In genomic region chrX:53831662-53832635, GRCh38 we compare ENCODE assay signal across 8 cellular contexts.
DNase-seq lines count a peak whose midpoint lies in the region; ATAC-seq and TF ChIP-seq lines count a peak whose summit lies in the region.

No MANE protein-coding gene starts in this region.

- no peaks in the 10 kb centered on the region for H4K20me1 ChIP-seq in KMS-11 (ENCODE audit: insufficient read depth)

- no peaks in the 10 kb centered on the region for H3K9me3 ChIP-seq in testis
- no peaks in the 10 kb centered on the region for H3K9me3 ChIP-seq in right atrium auricular region

- no peaks in the 10 kb centered on the region for H3K36me3 ChIP-seq in KMS-11 (ENCODE audit: insufficient read depth)
- no peaks in the 10 kb centered on the region for H3K36me3 ChIP-seq in testis (ENCODE audit: low read depth, missing control alignments)
- H3K36me3 ChIP-seq in right atrium auricular region, result no peaks in the 10 kb centered on the region

- H3K27ac ChIP-seq in KMS-11 (no peak overlapping the region), testis (no peak overlapping the region), right atrium auricular region (no peak overlapping the region)

- peaks cover 8% of the 10 kb centered on the region for H3K9me3 Mint-ChIP-seq in T-helper 1 cell treated with Interleukin-12 subunit alpha and Interleukin-12 subunit beta and Interleukin-4 antibody, amounts not matched to agents 30 μg/mL and 1 μg/mL, for 36 hours
- no peaks in the 10 kb centered on the region for H3K9me3 Mint-ChIP-seq in memory B cell

- no peak overlapping the region for H3K9ac ChIP-seq in KMS-11

- no peak for TF ChIP-seq POLR2A in testis (IDR thresholded peaks at IDR 0.05)

- DNase-seq in COLO668 (lab: John Stamatoyannopoulos, UW; ENCODE audit: unreplicated experiment) (peak; percentile 5), T47D (ENCODE audit: low read depth in 1 of 2, low spot score in 1 of 2) (peak; percentile 38 to 82), memory B cell (ENCODE audit: low spot score in 2 of 2) (peak; percentile 24 to 28), testis (peak; percentile 42), right atrium auricular region (ENCODE audit: low spot score) (no peak)

- 44 to 56% methylated on average over 7 to 8 of the region's 8 CpGs for WGBS in testis, 2 donors

- H3K4me2 ChIP-seq in KMS-11, result no peak overlapping the region

- no peaks in the 10 kb centered on the region for H3K79me2 ChIP-seq in KMS-11 (ENCODE audit: insufficient read depth, low read depth)

- H3K27me3 ChIP-seq in KMS-11 (ENCODE audit: insufficient read depth, low read depth) (no peaks in the 10 kb centered on the region), testis (no peaks in the 10 kb centered on the region), right atrium auricular region (no peaks in the 10 kb centered on the region)

- H3K4me3 ChIP-seq in KMS-11 (IDR thresholded peaks at IDR 0.05; ENCODE audit: insufficient read depth, low read depth, low read length) (no peak overlapping the region), testis (no peak overlapping the region), right atrium auricular region (no peak overlapping the region)

- in situ Hi-C loops in T47D (cut with HindIII; ENCODE audit: low pct_unique_long_range_greater_than_20kb, low sequenced_read_pairs), result no loop called here

- no peaks in the 10 kb centered on the region for H3K27me3 Mint-ChIP-seq in T-helper 1 cell treated with Interleukin-12 subunit alpha and Interleukin-12 subunit beta and Interleukin-4 antibody, amounts not matched to agents 30 μg/mL and 1 μg/mL, for 36 hours (ENCODE audit: low read depth)
- no peaks in the 10 kb centered on the region for H3K27me3 Mint-ChIP-seq in memory B cell

- TF ChIP-seq CTCF in KMS-11 (conservative IDR thresholded peaks at IDR 0.05; ENCODE audit: low read depth, low read length), result peak; percentile 67
- TF ChIP-seq CTCF in testis (IDR thresholded peaks at IDR 0.05), result peak in 1 of 3 experiments; percentile 22
- TF ChIP-seq CTCF in right atrium auricular region (IDR thresholded peaks at IDR 0.05), result no peak

- intact Hi-C loops in testis (cut with DNase I; ENCODE audit: low total_unique reads), result no loop called here

- peaks cover 8% of the 10 kb centered on the region for H3K4me1 Mint-ChIP-seq in T-helper 1 cell treated with Interleukin-12 subunit alpha and Interleukin-12 subunit beta and Interleukin-4 antibody, amounts not matched to agents 30 μg/mL and 1 μg/mL, for 36 hours (ENCODE audit: low read depth)
- peaks cover 3% of the 10 kb centered on the region for H3K4me1 Mint-ChIP-seq in memory B cell

- H2AFZ ChIP-seq in KMS-11 (ENCODE audit: low read depth), result no peak overlapping the region

- peak; percentile 65 for ATAC-seq in GM18909 (IDR thresholded peaks at IDR 0.05; ENCODE audit: poor library complexity, unreplicated experiment)
- peak; percentile 74 for ATAC-seq in memory B cell (ENCODE audit: low read depth)

- peaks cover 2% of the 10 kb centered on the region for H3K36me3 Mint-ChIP-seq in T-helper 1 cell treated with Interleukin-12 subunit alpha and Interleukin-12 subunit beta and Interleukin-4 antibody, amounts not matched to agents 30 μg/mL and 1 μg/mL, for 36 hours (ENCODE audit: low read depth)
- no peaks in the 10 kb centered on the region for H3K36me3 Mint-ChIP-seq in memory B cell

- H3K4me1 ChIP-seq in KMS-11 (ENCODE audit: low read depth, poor library complexity, severe bottlenecking) (no peaks in the 10 kb centered on the region), testis (no peaks in the 10 kb centered on the region), right atrium auricular region (no peaks in the 10 kb centered on the region)

- H3K4me3 Mint-ChIP-seq in T-helper 1 cell treated with Interleukin-12 subunit alpha and Interleukin-12 subunit beta and Interleukin-4 antibody, amounts not matched to agents 30 μg/mL and 1 μg/mL, for 36 hours, result peak overlapping the region; percentile 32
- H3K4me3 Mint-ChIP-seq in memory B cell, result no peak overlapping the region

- H3K27ac Mint-ChIP-seq in T-helper 1 cell treated with Interleukin-12 subunit alpha and Interleukin-12 subunit beta and Interleukin-4 antibody, amounts not matched to agents 30 μg/mL and 1 μg/mL, for 36 hours, result no peak overlapping the region
- H3K27ac Mint-ChIP-seq in memory B cell, result no peak overlapping the region
